ENCODE assay signal across 23 cellular contexts in genomic region chr9:136698681-136699246, GRCh38. TPM values are rescaled to one million over a fixed set of nuclear protein-coding genes. Genes with fewer than 3 reads are reported as not detected.
"Had no signal": no experiment of that assay in that cellular context is flagged by ENCODE, and none has a peak within 500 bp of the region (broad histone marks: within the 10 kb centered on the region; RNA-seq: fewer than 3 reads in every experiment).

No MANE protein-coding gene starts in this region.

- H3K27me3 ChIP-seq: right atrium auricular region, testis, upper lobe of right lung had no signal

- H3K27ac ChIP-seq: adrenal gland, esophagus squamous epithelium, heart right ventricle, prostate gland, right atrium auricular region, testis had no signal

- H3K9me3 ChIP-seq: adrenal gland, esophagus squamous epithelium, heart right ventricle, prostate gland, right atrium auricular region, testis, upper lobe of right lung had no signal

- H3K4me1 ChIP-seq: testis had no signal

- DNase-seq: activated CD4-positive, alpha-beta memory T cell treated with anti-CD3 and anti-CD28 coated beads for 36 hours; activated CD4-positive, alpha-beta T cell treated with anti-CD3 and anti-CD28 coated beads for 36 hours; activated gamma-delta T cell treated with Interleukin-2 at 50 U/mL for 16 hours; activated T-cell treated with anti-CD3 and anti-CD28 coated beads for 4 hours; effector memory CD4-positive, alpha-beta T cell; esophagus squamous epithelium; heart right ventricle; nephron progenitor cell; occipital lobe; stimulated activated naive CD8-positive, alpha-beta T cell treated with anti-CD3 and anti-CD28 coated beads, Interleukin-15, amount 100 ng/mL, for 72 hours; testis had no signal

- H3K4me3 ChIP-seq: adrenal gland, esophagus squamous epithelium, heart right ventricle, prostate gland, right atrium auricular region, testis, upper lobe of right lung had no signal

- H3K36me3 ChIP-seq: adrenal gland, esophagus squamous epithelium, heart right ventricle, prostate gland, right atrium auricular region, upper lobe of right lung had no signal

RNA-seq across cellular contexts. Expression of gene DIPK1B, which starts 13.6 kb away (rescaled TPM):
- total RNA-seq: activated CD4-positive, alpha-beta memory T cell treated with anti-CD3 and anti-CD28 coated beads for 36 hours; bronchial epithelial cell had no signal

RNA-seq across cellular contexts. Expression of gene LCN10, which starts 44.0 kb away (rescaled TPM):
- total RNA-seq: astrocyte, bronchial epithelial cell, cerebellum, occipital lobe had no signal

RNA-seq across cellular contexts. Expression of gene LCN6, which starts 49.6 kb away (rescaled TPM):
- total RNA-seq: activated CD4-positive, alpha-beta memory T cell treated with anti-CD3 and anti-CD28 coated beads for 36 hours; activated CD4-positive, alpha-beta T cell treated with anti-CD3 and anti-CD28 coated beads for 36 hours; activated naive CD4-positive, alpha-beta T cell treated with anti-CD3 and anti-CD28 coated beads, Interleukin-2, amount 50 U/mL, for 72 hours; activated T-helper 1 cell treated with anti-CD3 and anti-CD28 coated beads, Interleukin-12 subunit alpha, Interleukin-12 subunit beta, Interleukin-2, Interleukin-4 antibody, amounts not matched to agents 30 ng/mL and 10 ng/mL and 1 ng/mL, durations not matched to agents 14 hours and 24 hours and 36 hours; astrocyte; bronchial epithelial cell; cerebellum; mesothelial cell of epicardium; occipital lobe; skeletal muscle tissue; T-helper 2 cell treated with Interferon-gamma antibody and Interleukin-4, amounts not matched to agents 100 ng/mL and 5 ng/mL, for 36 hours had no signal
